In the genomic region with DNA sequence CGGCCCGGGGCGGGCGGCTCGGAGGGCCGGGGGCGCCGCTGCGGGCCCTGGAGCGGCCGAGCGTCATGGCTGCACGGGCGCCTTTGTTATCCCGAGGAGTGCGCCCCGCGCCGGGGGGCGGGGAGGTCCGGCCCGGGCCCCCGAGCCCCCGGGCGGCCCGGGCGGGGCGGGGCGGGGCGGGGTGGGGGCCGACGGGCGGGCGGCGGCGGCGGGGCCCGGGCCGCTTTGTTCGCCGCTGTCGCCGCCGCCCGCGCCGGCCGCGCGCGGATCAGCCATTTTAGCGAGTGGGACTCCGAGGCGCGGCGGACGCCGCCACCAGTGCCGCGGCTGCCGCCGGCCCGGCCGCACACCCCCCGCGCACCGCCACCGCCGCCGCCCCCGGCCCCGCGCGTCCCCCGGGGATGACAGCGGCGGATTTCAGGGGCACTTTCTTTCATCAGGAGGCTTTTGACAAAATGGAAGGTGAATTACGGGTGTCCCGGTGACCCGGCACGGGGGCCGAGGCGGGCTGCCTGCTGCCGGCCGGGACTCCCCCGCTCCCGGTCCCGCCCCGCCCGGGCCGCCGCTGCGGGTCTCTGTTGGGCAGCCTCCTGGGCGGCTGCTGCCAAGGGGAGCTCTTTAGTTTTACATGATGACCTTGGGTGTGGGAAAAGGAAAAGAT, we compare ENCODE assay signal across 9 cellular contexts. TPM values are rescaled to one million over a fixed set of nuclear protein-coding genes. Genes with fewer than 3 reads are reported as not detected.
DNase-seq lines count a peak whose midpoint lies in the region; ATAC-seq, FAIRE-seq and TF ChIP-seq lines count a peak whose summit lies in the region.
"Had no signal": no experiment of that assay in that cellular context is flagged by ENCODE, and none has a peak within 500 bp of the region (broad histone marks: within the 10 kb centered on the region; RNA-seq: fewer than 3 reads in every experiment).

No MANE protein-coding gene starts in this region.

- no peaks in the 10 kb centered on the region for H3K4me1 ChIP-seq in sigmoid colon
- H3K4me1 ChIP-seq: adrenal gland had no signal

- no peak for TF ChIP-seq CTCF in activated B cell treated with CpG ODN at 0.5 μM for 24 hours (IDR thresholded peaks at IDR 0.05)
- TF ChIP-seq CTCF in sigmoid colon (IDR thresholded peaks at IDR 0.05): no peak

- ATAC-seq in HG02759 (IDR thresholded peaks at IDR 0.05; ENCODE audit: unreplicated experiment): peak; percentile 8
- ATAC-seq in activated B cell treated with CpG ODN at 0.5 μM for 24 hours (ENCODE audit: low read depth): no peak

- H3K9me3 ChIP-seq in sigmoid colon: no peaks in the 10 kb centered on the region
- H3K9me3 ChIP-seq: adrenal gland had no signal

- DNase-seq in NCI-H82 (lab: John Stamatoyannopoulos, UW): peak; percentile 6
- DNase-seq in NCI-H82 treated with DMSO at 0.1 percent for 48 hours (lab: John Stamatoyannopoulos, UW; ENCODE audit: unreplicated experiment): no peak
- DNase-seq in activated B cell treated with CpG ODN at 0.5 μM for 24 hours: peak; percentile 25
- DNase-seq in frontal cortex (ENCODE audit: low spot score in 2 of 2): peak; percentile 17 to 30
- no peak for DNase-seq in sigmoid colon
- no peak for DNase-seq in pons (ENCODE audit: low spot score)
- DNase-seq in KBM-7: no peak

- H3K4me3 ChIP-seq in sigmoid colon: peak overlapping the region; percentile 6 to 52 (median 50)

- peaks cover 11% of the 10 kb centered on the region for H3K27me3 Mint-ChIP-seq in activated B cell treated with CpG ODN at 0.5 μM for 24 hours

- no peak for TF ChIP-seq EP300 in sigmoid colon (IDR thresholded peaks at IDR 0.05)

- POLR2A ChIA-PET in activated B cell treated with CpG ODN at 0.5 μM for 24 hours (lab: Charles Lee): no interaction called here

- H3K27ac Mint-ChIP-seq in activated B cell treated with CpG ODN at 0.5 μM for 24 hours: no peak overlapping the region

- H3K27ac ChIP-seq in sigmoid colon: no peak overlapping the region

- no peak for TF ChIP-seq POLR2A in sigmoid colon (IDR thresholded peaks at IDR 0.05)

- intact Hi-C loops in activated B cell treated with CpG ODN at 0.5 μM for 24 hours (cut with micrococcal nuclease): loop anchor here (10.0 kb wide), 1 partner anchor 1039 kb away; no protein-coding TSS in a partner anchor
- intact Hi-C loops in sigmoid colon (cut with DNase I): no loop called here

- no peaks in the 10 kb centered on the region for H3K36me3 ChIP-seq in sigmoid colon
- H3K36me3 ChIP-seq: adrenal gland had no signal

- CTCF ChIA-PET in activated B cell treated with CpG ODN at 0.5 μM for 24 hours (lab: Charles Lee): no interaction called here

- 1% methylated on average over 87 to 94 of the region's 94 CpGs for WGBS in sigmoid colon, 2 donors

- H3K9me3 Mint-ChIP-seq in activated B cell treated with CpG ODN at 0.5 μM for 24 hours: no peaks in the 10 kb centered on the region

- H3K4me1 Mint-ChIP-seq in activated B cell treated with CpG ODN at 0.5 μM for 24 hours: peaks cover 12% of the 10 kb centered on the region

- FAIRE-seq in frontal cortex (lab: Jason Lieb, UNC): no peak

- no peaks in the 10 kb centered on the region for H3K36me3 Mint-ChIP-seq in activated B cell treated with CpG ODN at 0.5 μM for 24 hours (ENCODE audit: low read depth)

- H3K27me3 ChIP-seq in sigmoid colon: no peaks in the 10 kb centered on the region
- H3K27me3 ChIP-seq: adrenal gland had no signal

- in situ Hi-C loops in KBM-7 (cut with MboI; ENCODE audit: low pct_unique_long_range_greater_than_20kb, low sequenced_read_pairs): no loop called here

- H3K4me3 Mint-ChIP-seq in activated B cell treated with CpG ODN at 0.5 μM for 24 hours: peak overlapping the region; percentile 84

RNA-seq across cellular contexts. Expression of a gene that starts 1.2 kb away (rescaled TPM):
- total RNA-seq in activated B cell treated with CpG ODN at 0.5 μM for 24 hours (1.7 and 2.5 TPM in 2 replicates), frontal cortex (63.2 TPM), sigmoid colon (1 to 10 TPM; 2.5 to 3.9 (median 2.7) TPM)
- polyA plus RNA-seq in sigmoid colon: 10 to 100 TPM; 28.4 to 46.4 (median 30.6) TPM

Comparison
In these comparisons a context has a peak if more than half of its experiments do, and no peak if none do; other contexts are left out.
1. DNase-seq: peak in NCI-H82 (single experiment), activated B cell treated with CpG ODN at 0.5 μM for 24 hours (single experiment) and frontal cortex (2 of 2); none in NCI-H82 treated with DMSO at 0.1 percent for 48 hours (single experiment), sigmoid colon (single experiment), pons (single experiment) and KBM-7 (single experiment).
2. RNA of a gene that starts 1.2 kb away (total RNA-seq): 63.2 TPM in frontal cortex (single experiment); 2.5 to 3.9 TPM in sigmoid colon and 1.7 to 2.5 TPM in activated B cell treated with CpG ODN at 0.5 μM for 24 hours; every median in the first group is over 10 times any median in the second.